ENCODE assay signal across 20 cellular contexts in genomic region chr4:176441594-176441993, GRCh38.
A peak's percentile ranks its signal among the peaks of the same experiment; 100 is the strongest.
DNase-seq lines count a peak whose midpoint lies in the region; ATAC-seq and TF ChIP-seq lines count a peak whose summit lies in the region.
"Had no signal": no experiment of that assay in that cellular context is flagged by ENCODE, and none has a peak within 500 bp of the region (broad histone marks: within the 10 kb centered on the region; RNA-seq: fewer than 3 reads in every experiment).

No MANE protein-coding gene starts in this region.

- no CpG with 5 or more reads among the region's 2 CpGs for WGBS in mesendoderm (ENCODE audit: extremely low coverage, insufficient coverage, low lambda C conversion rate)

- H2BK15ac ChIP-seq in mesendoderm (replicated peaks; ENCODE audit: low read depth): no peak overlapping the region

- no peak overlapping the region for H3K9ac ChIP-seq in mesendoderm (ENCODE audit: low read length)

- H3K79me2 ChIP-seq in mesendoderm (ENCODE audit: control insufficient read depth, insufficient read depth, low read length): no peaks in the 10 kb centered on the region

- H3K18ac ChIP-seq in mesendoderm (ENCODE audit: low read length): no peak overlapping the region

- no peak overlapping the region for H3K4me2 ChIP-seq in mesendoderm (ENCODE audit: low read length)

- H3K23ac ChIP-seq in mesendoderm (ENCODE audit: low read length): no peak overlapping the region

- no peaks in the 10 kb centered on the region for H3K36me3 ChIP-seq in mesendoderm (ENCODE audit: control insufficient read depth, insufficient read depth, low read length)
- peaks cover 4% of the 10 kb centered on the region; the same call in 1 of the 2 replicates for H3K36me3 ChIP-seq in MG63

- H2BK120ac ChIP-seq in mesendoderm (ENCODE audit: low read depth, low read length): no peak overlapping the region

- ATAC-seq in GM18520 (IDR thresholded peaks at IDR 0.05; ENCODE audit: unreplicated experiment): peak; percentile 32
- peak; percentile 47 for ATAC-seq in GM21717 (IDR thresholded peaks at IDR 0.05; ENCODE audit: unreplicated experiment)
- peak; percentile 46 for ATAC-seq in HG03442 (IDR thresholded peaks at IDR 0.05; ENCODE audit: unreplicated experiment)
- ATAC-seq in SK-N-SH treated with all-trans-retinoic acid at 6 μM for 48 hours: no peak
- ATAC-seq in GM21576 (IDR thresholded peaks at IDR 0.05; ENCODE audit: unreplicated experiment): no peak

- H3K27me3 ChIP-seq in mesendoderm (ENCODE audit: insufficient read depth, low read length, poor library complexity): no peaks in the 10 kb centered on the region
- no peaks in the 10 kb centered on the region for H3K27me3 ChIP-seq in MG63

- no peak overlapping the region for H3K56ac ChIP-seq in mesendoderm (ENCODE audit: low read length)

- H3K27ac ChIP-seq in mesendoderm (ENCODE audit: low read depth, low read length): no peak overlapping the region
- H3K27ac ChIP-seq: HL-60, SK-N-MC had no signal

- H3K79me1 ChIP-seq in mesendoderm (ENCODE audit: low read length): no peaks in the 10 kb centered on the region

- H4K8ac ChIP-seq in mesendoderm (ENCODE audit: low read depth, low read length): no peak overlapping the region

- no peak overlapping the region for H3K4me3 ChIP-seq in mesendoderm (ENCODE audit: low read length)
- no peak overlapping the region for H3K4me3 ChIP-seq in MG63
- H3K4me3 ChIP-seq: SK-N-MC had no signal

- DNase-seq in mesendoderm: peak; percentile 26
- DNase-seq in MG63: no peak
- DNase-seq: ACHN; C1 segment of cervical spinal cord; DMS79 treated with DMSO at 0.1 percent for 48 hours; HCEC 1CT; NCI-H1048; NCI-H1436 treated with DMSO at 0.1 percent for 48 hours; NCI-H2081 treated with DMSO at 0.1 percent for 48 hours; NCI-H510A; NCI-H748 treated with DMSO at 0.1 percent for 48 hours; NK-92 treated with Interleukin-12 subunit alpha and Interleukin-12 subunit beta, amount 100 ng/mL, for 24 hours; Right ventricle myocardium superior had no signal

- no peak overlapping the region for H2AK5ac ChIP-seq in mesendoderm (ENCODE audit: low read length)

- no peak overlapping the region for H2BK5ac ChIP-seq in mesendoderm (ENCODE audit: low read length)

- H3K4ac ChIP-seq in mesendoderm (ENCODE audit: low read depth, low read length): no peak overlapping the region

- no peak overlapping the region for H4K5ac ChIP-seq in mesendoderm (ENCODE audit: low read length)

- H3K4me1 ChIP-seq in mesendoderm (ENCODE audit: control insufficient read depth, low read depth, low read length): no peaks in the 10 kb centered on the region

- peaks cover 7% of the 10 kb centered on the region; the same call in 1 of the 2 replicates for H3K9me3 ChIP-seq in MG63

TF ChIP-seq in SK-N-SH treated with all-trans-retinoic acid at 6 μM for 48 hours, 23 proteins besides CTCF, POLR2A, EP300 and RAD21:
- TF ChIP-seq ZNF70 (CRISPR knock-in tag; IDR thresholded peaks at IDR 0.05) (no peak), ZFP3 (CRISPR knock-in tag; IDR thresholded peaks at IDR 0.05) (no peak), CSRNP3 (CRISPR knock-in tag; IDR thresholded peaks at IDR 0.05) (no peak), ESRRG (CRISPR knock-in tag; IDR thresholded peaks at IDR 0.05) (no peak), ZC3H10 (CRISPR knock-in tag; IDR thresholded peaks at IDR 0.05) (no peak), ISL1 (CRISPR knock-in tag; IDR thresholded peaks at IDR 0.05) (no peak)

Comparison
In these comparisons a context has a peak if more than half of its experiments do, and no peak if none do; other contexts are left out.
1. ATAC-seq: peak in GM18520 (single experiment), GM21717 (single experiment) and HG03442 (single experiment); none in SK-N-SH treated with all-trans-retinoic acid at 6 μM for 48 hours (single experiment) and GM21576 (single experiment).